Comparison of ENCODE assay signal across 8 cellular contexts in the genomic region with DNA sequence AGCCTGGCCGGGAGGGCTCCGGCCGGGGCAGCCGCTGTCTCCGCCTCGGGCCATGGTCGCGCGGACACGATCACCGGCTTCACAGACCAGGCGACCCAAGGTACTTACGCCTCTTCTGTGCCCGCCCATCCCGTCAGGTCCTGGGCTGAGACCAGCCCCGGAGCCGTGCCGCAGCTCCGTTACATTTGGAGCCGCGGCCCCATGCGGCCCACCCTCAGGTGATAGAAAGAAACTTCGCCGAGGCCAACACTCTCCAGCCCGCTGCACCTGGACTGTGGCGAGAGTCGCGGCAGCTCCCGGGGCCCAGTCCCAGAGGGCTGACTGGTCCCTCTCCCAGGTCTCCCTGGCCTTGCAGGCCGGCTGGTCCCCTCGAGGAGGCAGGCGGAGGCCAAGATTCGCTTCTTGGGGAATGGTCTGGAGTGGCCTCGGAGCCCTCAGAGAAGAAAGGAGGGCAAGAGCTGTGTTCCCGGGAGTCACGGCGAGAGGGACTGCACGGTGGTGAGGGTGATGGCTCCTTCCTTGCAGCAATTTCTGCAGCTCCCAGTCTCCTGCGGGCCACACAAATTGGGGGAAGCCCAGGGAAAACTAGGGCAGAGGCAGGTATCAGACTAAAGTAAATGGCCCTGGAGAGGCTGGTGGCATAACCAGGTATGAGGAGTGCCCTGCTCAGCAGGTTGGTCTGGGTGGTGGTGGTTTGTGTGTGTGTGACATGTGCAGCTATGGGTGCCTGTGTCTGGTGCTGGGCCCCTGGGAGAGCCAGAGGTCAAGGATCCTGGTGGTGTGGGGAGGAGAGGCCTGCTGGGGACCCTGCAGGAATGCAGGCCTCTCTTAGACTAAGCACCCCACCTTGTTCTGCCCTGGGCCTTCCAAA. TPM values are rescaled to one million over a fixed set of nuclear protein-coding genes. Genes with fewer than 3 reads are reported as not detected.
DNase-seq lines count a peak whose midpoint lies in the region; ATAC-seq and TF ChIP-seq lines count a peak whose summit lies in the region.

No MANE protein-coding gene starts in this region.

- H3K9ac ChIP-seq in HUES6 (ENCODE audit: low read length) (no peak overlapping the region), fibroblast of lung (ENCODE audit: insufficient read depth, low read length) (no peak overlapping the region)

- TF ChIP-seq CTCF in GM06990 (IDR thresholded peaks at IDR 0.05; ENCODE audit: insufficient read depth, low read length, poor library complexity, severe bottlenecking) (no peak), fibroblast of lung (conservative IDR thresholded peaks at IDR 0.05 in 1 of 2, IDR thresholded peaks at IDR 0.05 in 1 of 2; ENCODE audit: low read depth in 1 of 2, low read length in 2 of 2) (no peak)

- H3K79me2 ChIP-seq in fibroblast of lung (ENCODE audit: control insufficient read depth, insufficient read depth, low read length) = no peaks in the 10 kb centered on the region

- no peaks in the 10 kb centered on the region for H3K9me3 ChIP-seq in HUES6 (ENCODE audit: control insufficient read depth, insufficient read depth, low read depth, low read length)
- H3K9me3 ChIP-seq in fibroblast of lung (ENCODE audit: control insufficient read depth, insufficient read depth, low read depth, low read length) = no peaks in the 10 kb centered on the region

- H3K27me3 ChIP-seq in GM06990 (replicated peaks; ENCODE audit: control insufficient read depth, insufficient read depth, low read length) (peaks cover 2% of the 10 kb centered on the region), HUES6 (ENCODE audit: control insufficient read depth, insufficient read depth, low read length) (peaks cover 96% of the 10 kb centered on the region), fibroblast of lung (ENCODE audit: control insufficient read depth, insufficient read depth, low read length) (peaks cover 90% of the 10 kb centered on the region)

- peak overlapping the region; percentile 53 for H3K4me3 ChIP-seq in GM06990 (replicated peaks; ENCODE audit: low read depth, low read length)
- H3K4me3 ChIP-seq in HUES6 (ENCODE audit: low read depth, low read length) = peak overlapping the region; percentile 70
- H3K4me3 ChIP-seq in fibroblast of lung (replicated peaks in 1 of 4; ENCODE audit: control extremely low read depth in 1 of 4, insufficient read depth in 1 of 4, low read depth in 3 of 4, low read length in 4 of 4) = no peak overlapping the region

- intact Hi-C loops in posterior vena cava (cut with DNase I) = loop anchor here (5.0 to 10.0 kb wide), 3 partner anchors 295 to 457 kb away; a partner anchor contains a TSS

- H3K4me1 ChIP-seq in HUES6 (ENCODE audit: control insufficient read depth, insufficient read depth, low read length) (peaks cover 16% of the 10 kb centered on the region), fibroblast of lung (ENCODE audit: control insufficient read depth, extremely low read depth, insufficient read depth, low read length) (no peaks in the 10 kb centered on the region)

- H3K36me3 ChIP-seq in GM06990 (ENCODE audit: control insufficient read depth, insufficient read depth, low read length) = no peaks in the 10 kb centered on the region
- H3K36me3 ChIP-seq in HUES6 (ENCODE audit: control insufficient read depth, insufficient read depth, low read length) = no peaks in the 10 kb centered on the region
- H3K36me3 ChIP-seq in fibroblast of lung (ENCODE audit: control insufficient read depth, insufficient read depth, low read length) = no peaks in the 10 kb centered on the region

- DNase-seq in GM06990 (ENCODE audit: extremely low read depth, insufficient read length) (no peak), fibroblast of lung (ENCODE audit: low read depth in 2 of 2) (no peak), posterior vena cava (ENCODE audit: low spot score) (peak; percentile 71), NCI-H1105 treated with DMSO at 0.1 percent for 48 hours (lab: John Stamatoyannopoulos, UW) (no peak), hippocampal formation (lab: John Stamatoyannopoulos, UW) (no peak), RPMI8226 (no peak)

- H4K20me1 ChIP-seq in fibroblast of lung (ENCODE audit: control insufficient read depth, extremely low read depth, insufficient read depth, low read length) = no peaks in the 10 kb centered on the region

- H3K27ac ChIP-seq in HUES6 (ENCODE audit: low read depth, low read length) = no peak overlapping the region
- H3K27ac ChIP-seq in fibroblast of lung (ENCODE audit: insufficient read depth, low read length) = no peak overlapping the region

- H2AFZ ChIP-seq in fibroblast of lung (ENCODE audit: low read length) = no peak overlapping the region

- no peak for ATAC-seq in HG03469 (IDR thresholded peaks at IDR 0.05; ENCODE audit: unreplicated experiment)

- H3K4me2 ChIP-seq in fibroblast of lung (ENCODE audit: extremely low read depth, insufficient read depth, low read length) = peak overlapping the region; percentile 64

RNA-seq across cellular contexts. Expression of a gene that starts 0.8 kb away (rescaled TPM):
- total RNA-seq in fibroblast of lung (under 0.01 and 0.33 TPM in 2 replicates), posterior vena cava (1 to 10 TPM; 3.6 to 3.8 TPM)
- polyA plus RNA-seq in fibroblast of lung = 0.02 TPM in 1 of 2 replicates, not detected in the other
- polyA plus RNA-seq in fibroblast of lung (2012) = 0.02 and 0.05 TPM in 2 replicates
- 0.04 TPM in 2 replicates for polyA minus RNA-seq in fibroblast of lung (ENCODE audit: low replicate concordance)

RNA-seq across cellular contexts. Expression of a gene that starts 16.9 kb away (rescaled TPM):
- total RNA-seq in fibroblast of lung = 32.4 and 38.1 TPM in 2 replicates
- 17.8 and 21.6 TPM in 2 replicates for polyA plus RNA-seq in fibroblast of lung
- 23.7 and 27.9 TPM in 2 replicates for polyA plus RNA-seq in fibroblast of lung (2012)
- polyA minus RNA-seq in fibroblast of lung (ENCODE audit: low replicate concordance) = 29.4 and 34.9 TPM in 2 replicates
- total RNA-seq in posterior vena cava = 10 to 100 TPM; 37.1 to 41.8 TPM

Comparison
In these comparisons a context has a peak if more than half of its experiments do, and no peak if none do; other contexts are left out.
1. H3K4me3 ChIP-seq: peak in GM06990 (single experiment) and HUES6 (single experiment); none in fibroblast of lung (0 of 4).